1 cellular context compared by ENCODE assay signal in genomic region chr4:6972911-6973310, GRCh38.
TF ChIP-seq lines count a peak whose summit lies in the region.

No MANE protein-coding gene starts in this region.

TF ChIP-seq in SK-N-SH, 30 proteins besides CTCF, POLR2A, EP300 and RAD21 (continued from another document):
- TF ChIP-seq REST (IDR thresholded peaks at IDR 0.05; ENCODE audit: low read depth, low read length): no peak
TF ChIP-seq in SK-N-SH: peak in this region for 0.
